26 cellular contexts compared by ENCODE assay signal in genomic region chr19:42159942-42160341, GRCh38. TPM values are rescaled to one million over a fixed set of nuclear protein-coding genes. Genes with fewer than 3 reads are reported as not detected.
DNase-seq lines count a peak whose midpoint lies in the region; ATAC-seq, FAIRE-seq and TF ChIP-seq lines count a peak whose summit lies in the region.
"Had no signal": no experiment of that assay in that cellular context is flagged by ENCODE, and none has a peak within 500 bp of the region (broad histone marks: within the 10 kb centered on the region; RNA-seq: fewer than 3 reads in every experiment).

No MANE protein-coding gene starts in this region.

- H4K91ac ChIP-seq in neuronal stem cell (ENCODE audit: low read depth, low read length, poor library complexity): no peak overlapping the region

- no peak for TF ChIP-seq EP300 in A549 (IDR thresholded peaks at IDR 0.05)

- H3K23ac ChIP-seq in neuronal stem cell (ENCODE audit: low read depth, low read length, poor library complexity): no peak overlapping the region

- no peak for TF ChIP-seq CTCF in A549 (IDR thresholded peaks at IDR 0.05)
- no peak for TF ChIP-seq CTCF in osteoblast (IDR thresholded peaks at IDR 0.05; ENCODE audit: extremely low read depth, low read depth, low read length)

- H3K4ac ChIP-seq in neuronal stem cell (ENCODE audit: low read length): no peak overlapping the region

- no peak for TF ChIP-seq POLR2A in A549 (IDR thresholded peaks at IDR 0.05; ENCODE audit: low read length)

- DNase-seq in A549 (ENCODE audit: low read depth in 1 of 2, low spot score in 1 of 2) (no peak), immature natural killer cell (peak; percentile 51 to 59 (median 56)), osteoblast (ENCODE audit: insufficient read length, low spot score, missing footprints) (peak; percentile 3), neuronal stem cell (ENCODE audit: low spot score) (no peak), NCI-H1436 treated with DMSO at 0.1 percent for 48 hours (lab: John Stamatoyannopoulos, UW) (no peak)
- DNase-seq in central memory CD8-positive, alpha-beta T cell (ENCODE audit: low spot score in 2 of 2): no peak
- DNase-seq: ACHN; BE2C; C1 segment of cervical spinal cord; CD4-positive, CD25-positive, alpha-beta regulatory T cell; CD8-positive, alpha-beta memory T cell; COR-L47; DMS 273 treated with DMSO at 0.1 percent for 48 hours; DMS53; DND-41; EL; GM23248; H7; HFFc6 had no signal

- peak overlapping the region; percentile 41 for H3K4me3 Mint-ChIP-seq in central memory CD8-positive, alpha-beta T cell
- H3K4me3 Mint-ChIP-seq in immature natural killer cell: peak overlapping the region; percentile 66 to 81 (median 78)
- H3K4me3 Mint-ChIP-seq: CD4-positive, CD25-positive, alpha-beta regulatory T cell; HFFc6 had no signal

- H4K8ac ChIP-seq in neuronal stem cell (ENCODE audit: low read depth, low read length): no peak overlapping the region

- POLR2A ChIA-PET in A549 (lab: Yijun Ruan, JAX): interaction anchor here (0.5 kb wide), 1 partner anchor 63 kb away, joined by 7 read pairs; no protein-coding TSS in a partner anchor

- peak; percentile 28 for FAIRE-seq in A549 (lab: Jason Lieb, UNC)
- FAIRE-seq: GM12878, GM19239 had no signal

- H3K4me3 ChIP-seq in A549: no peak overlapping the region
- no peak overlapping the region for H3K4me3 ChIP-seq in osteoblast (ENCODE audit: insufficient read depth, low read length)
- H3K4me3 ChIP-seq in neuronal stem cell (ENCODE audit: low read length in 2 of 2): no peak overlapping the region
- H3K4me3 ChIP-seq: GM12878, GM23248 had no signal

- H3K9me3 Mint-ChIP-seq in central memory CD8-positive, alpha-beta T cell: no peaks in the 10 kb centered on the region
- H3K9me3 Mint-ChIP-seq in immature natural killer cell: peaks cover 0 to 2% (median 0%) of the 10 kb centered on the region in 6 donors
- H3K9me3 Mint-ChIP-seq: CD4-positive, CD25-positive, alpha-beta regulatory T cell; CD8-positive, alpha-beta memory T cell; HFFc6 had no signal

- 29% methylated on average over 7 of the region's 7 CpGs for WGBS in A549 (ENCODE audit: missing lambda C conversion rate)
- no CpG with 5 or more reads among the region's 7 CpGs for WGBS in neuronal stem cell (ENCODE audit: extremely low coverage in 2 of 2, insufficient read length in 2 of 2, insufficient replicate concordance in 1 of 2), 2 donors

- no peak overlapping the region for H3K18ac ChIP-seq in neuronal stem cell (ENCODE audit: low read length)

- H3K9me3 ChIP-seq in A549: no peaks in the 10 kb centered on the region
- H3K9me3 ChIP-seq in osteoblast (ENCODE audit: low read depth, low read length): no peaks in the 10 kb centered on the region
- no peaks in the 10 kb centered on the region for H3K9me3 ChIP-seq in neuronal stem cell (replicated peaks in 1 of 2; ENCODE audit: control insufficient read depth in 2 of 2, insufficient read depth in 1 of 2, low read depth in 1 of 2, low read length in 2 of 2)
- H3K9me3 ChIP-seq: BE2C had no signal

- no peak overlapping the region for H3K27ac Mint-ChIP-seq in central memory CD8-positive, alpha-beta T cell (ENCODE audit: low read depth)
- H3K27ac Mint-ChIP-seq in immature natural killer cell: peak overlapping the region; percentile 15 to 77 (median 56)
- H3K27ac Mint-ChIP-seq: HFFc6 had no signal

- H3K36me3 Mint-ChIP-seq in central memory CD8-positive, alpha-beta T cell (ENCODE audit: insufficient read depth): peaks cover 4% of the 10 kb centered on the region
- peaks cover 5 to 12% (median 12%) of the 10 kb centered on the region in 3 donors for H3K36me3 Mint-ChIP-seq in immature natural killer cell

- no peak for ATAC-seq in A549
- peak; percentile 40 for ATAC-seq in central memory CD8-positive, alpha-beta T cell (replicated peaks; ENCODE audit: extremely low read depth, poor library complexity, severe bottlenecking)
- ATAC-seq in GM21390 (IDR thresholded peaks at IDR 0.05; ENCODE audit: unreplicated experiment): no peak
- ATAC-seq: GM12878, HCT116 had no signal

- H3K27me3 ChIP-seq in osteoblast (ENCODE audit: insufficient read depth, low read length) (peaks cover 79% of the 10 kb centered on the region), neuronal stem cell (ENCODE audit: control insufficient read depth in 3 of 3, insufficient read depth in 3 of 3, low read depth in 1 of 3, low read length in 3 of 3) (peaks cover 0 to 54% (median 0%) of the 10 kb centered on the region in 3 experiments)
- H3K27me3 ChIP-seq: BE2C had no signal

- H3K79me1 ChIP-seq in neuronal stem cell (ENCODE audit: low read depth, low read length): no peaks in the 10 kb centered on the region

- no peak overlapping the region for H2AK5ac ChIP-seq in neuronal stem cell (ENCODE audit: low read depth, low read length)

- H3K4me2 ChIP-seq in A549 (no peak overlapping the region), osteoblast (ENCODE audit: insufficient read depth, low read length) (no peak overlapping the region), neuronal stem cell (ENCODE audit: insufficient read depth, low read length, poor library complexity, severe bottlenecking) (no peak overlapping the region)

- no peaks in the 10 kb centered on the region for H4K20me1 ChIP-seq in osteoblast (ENCODE audit: insufficient read depth, low read length)

- no peak overlapping the region for H2BK15ac ChIP-seq in neuronal stem cell (ENCODE audit: low read length)

- CTCF ChIA-PET in A549 (lab: Yijun Ruan, JAX): interaction anchor here (0.6 to 5.7 kb wide), 12 partner anchors 11 to 995 kb away, joined by 3 to 54 read pairs (median 9); partner anchors contain the start of gene POU2F2

- no peak for TF ChIP-seq RAD21 in A549 (conservative IDR thresholded peaks at IDR 0.05 in 1 of 2, IDR thresholded peaks at IDR 0.05 in 1 of 2)

- no peak overlapping the region for H2BK120ac ChIP-seq in neuronal stem cell (ENCODE audit: low read depth, low read length)

- H2BK12ac ChIP-seq in neuronal stem cell (ENCODE audit: low read length): no peak overlapping the region

- no peaks in the 10 kb centered on the region for H3K27me3 Mint-ChIP-seq in central memory CD8-positive, alpha-beta T cell
- peaks cover 9 to 20% (median 18%) of the 10 kb centered on the region in 3 donors for H3K27me3 Mint-ChIP-seq in immature natural killer cell (ENCODE audit: low read depth in 3 of 3)
- H3K27me3 Mint-ChIP-seq: CD4-positive, CD25-positive, alpha-beta regulatory T cell had no signal

- H3K36me3 ChIP-seq in osteoblast (ENCODE audit: insufficient read depth, low read length) (no peaks in the 10 kb centered on the region), neuronal stem cell (replicated peaks in 1 of 2; ENCODE audit: control insufficient read depth in 2 of 2, insufficient read depth in 2 of 2, low read length in 2 of 2) (no peaks in the 10 kb centered on the region)
- H3K36me3 ChIP-seq: BE2C had no signal

- no peaks in the 10 kb centered on the region for H3K79me2 ChIP-seq in osteoblast (ENCODE audit: insufficient read depth, low read length)

- H2BK5ac ChIP-seq in neuronal stem cell (ENCODE audit: low read length): no peak overlapping the region

- H3K14ac ChIP-seq in neuronal stem cell (ENCODE audit: low read length): no peak overlapping the region

- peaks cover 24% of the 10 kb centered on the region for H3K4me1 Mint-ChIP-seq in central memory CD8-positive, alpha-beta T cell
- H3K4me1 Mint-ChIP-seq in immature natural killer cell: peaks cover 53 to 62% of the 10 kb centered on the region in 2 donors

- H2AFZ ChIP-seq in osteoblast (ENCODE audit: low read length) (no peak overlapping the region), neuronal stem cell (ENCODE audit: low read length) (no peak overlapping the region)
- H2AFZ ChIP-seq: GM23248 had no signal

- H3K9ac ChIP-seq in neuronal stem cell (ENCODE audit: low read depth, low read length, poor library complexity): no peak overlapping the region
- H3K9ac ChIP-seq: GM23248 had no signal

- H3K27ac ChIP-seq in A549: no peak overlapping the region
- no peak overlapping the region for H3K27ac ChIP-seq in osteoblast (ENCODE audit: low read depth, low read length)
- H3K27ac ChIP-seq in neuronal stem cell (replicated peaks; ENCODE audit: low read length): no peak overlapping the region
- H3K27ac ChIP-seq: GM23248, HL-60 had no signal

- H3K4me1 ChIP-seq in A549: no peaks in the 10 kb centered on the region
- H3K4me1 ChIP-seq in osteoblast (ENCODE audit: insufficient read depth, low read length): no peaks in the 10 kb centered on the region
- peaks cover 12 to 13% of the 10 kb centered on the region in 2 donors for H3K4me1 ChIP-seq in neuronal stem cell (ENCODE audit: control insufficient read depth in 2 of 2, insufficient read depth in 1 of 2, low read depth in 1 of 2, low read length in 2 of 2)
- H3K4me1 ChIP-seq: BE2C had no signal

TF ChIP-seq in A549, 52 proteins besides CTCF, POLR2A, EP300 and RAD21 (continues in another document):
- no peak for TF ChIP-seq BHLHE40 (IDR thresholded peaks at IDR 0.05; ENCODE audit: low read depth, low read length)
- TF ChIP-seq PBX3 (IDR thresholded peaks at IDR 0.05): no peak
- TF ChIP-seq HDAC2 (IDR thresholded peaks at IDR 0.05): no peak

RNA-seq across cellular contexts. Expression of gene POU2F2, which starts 27.7 kb away (rescaled TPM):
- polyA plus RNA-seq in A549 (2011; rRNA removed) (0.15 and 0.16 TPM in 2 replicates), A549 (2017; fragmentation: RNase III; extraction: RNeasy Plus Mini Kit Qiagen cat#74134 plus additional on column Dnase treatment) (0.24 to 0.49 TPM (median 0.28 TPM) in 3 replicates), immature natural killer cell (10 to 100 TPM in 1 of 3 donors, 1 to 10 TPM in 2; 2.0 to 10.3 (median 2.1) TPM)
- 0.13 and 0.14 TPM in 2 replicates for polyA plus RNA-seq in A549 (2012; cell fraction: cytosol; rRNA removed)
- polyA plus RNA-seq in A549 (2012; cell fraction: nucleus; rRNA removed): 0.56 and 0.83 TPM in 2 replicates
- 0.58 TPM in 1 of 2 replicates, not detected in the other for polyA minus RNA-seq in A549 (2011; rRNA and poly(A)+ RNA removed)
- total RNA-seq in osteoblast: under 0.01 and 0.88 TPM in 2 replicates
- 2.4 TPM for polyA plus RNA-seq in neuronal stem cell (2013, experiment 1 of 2)
- 2.5 TPM for polyA plus RNA-seq in neuronal stem cell (2013, experiment 2 of 2)
- total RNA-seq: A172, G401 had no signal

RNA-seq across cellular contexts. Expression of gene DEDD2, which starts 57.5 kb away (rescaled TPM):
- polyA plus RNA-seq in A549 (2011; rRNA removed): 30.8 and 37.9 TPM in 2 replicates
- 72.8 and 91.8 TPM in 2 replicates for polyA plus RNA-seq in A549 (2012; cell fraction: cytosol; rRNA removed)
- polyA plus RNA-seq in A549 (2012; cell fraction: nucleus; rRNA removed): 65.3 and 65.8 TPM in 2 replicates
- polyA plus RNA-seq in A549 (2017; fragmentation: RNase III; extraction: RNeasy Plus Mini Kit Qiagen cat#74134 plus additional on column Dnase treatment): 39.7 to 54.1 TPM (median 43.2 TPM) in 3 replicates
- polyA minus RNA-seq in A549 (2011; rRNA and poly(A)+ RNA removed): 29.4 and 37.6 TPM in 2 replicates
- polyA plus RNA-seq in immature natural killer cell: 100 to 1,000 TPM; 154 to 261 (median 173) TPM
- total RNA-seq in osteoblast: 19.9 and 26.2 TPM in 2 replicates
- polyA plus RNA-seq in neuronal stem cell (2013, experiment 1 of 2): 29.2 TPM
- 27.6 TPM for polyA plus RNA-seq in neuronal stem cell (2013, experiment 2 of 2)

Comparison
In these comparisons a context has a peak if more than half of its experiments do, and no peak if none do; other contexts are left out.
1. DNase-seq: peak in immature natural killer cell (3 of 3) and osteoblast (single experiment); none in A549 (0 of 2), central memory CD8-positive, alpha-beta T cell (0 of 2), neuronal stem cell (single experiment) and NCI-H1436 treated with DMSO at 0.1 percent for 48 hours (single experiment).